Comparison of ENCODE assay signal across 13 cellular contexts in genomic region chrX:12548746-12549145, GRCh38.
DNase-seq lines count a peak whose midpoint lies in the region; ATAC-seq, FAIRE-seq and TF ChIP-seq lines count a peak whose summit lies in the region.
"Had no signal": no experiment of that assay in that cellular context is flagged by ENCODE, and none has a peak within 500 bp of the region (broad histone marks: within the 10 kb centered on the region; RNA-seq: fewer than 3 reads in every experiment).

No MANE protein-coding gene starts in this region.

- FAIRE-seq in GM12878 (lab: Jason Lieb, UNC): no peak
- no peak for FAIRE-seq in kidney (lab: Jason Lieb, UNC)
- FAIRE-seq: GM12892 had no signal

- H4K20me1 ChIP-seq in SK-N-SH (ENCODE audit: insufficient read depth): no peaks in the 10 kb centered on the region
- H4K20me1 ChIP-seq in GM12878 (ENCODE audit: control insufficient read depth, insufficient read depth): no peaks in the 10 kb centered on the region; the same call in 1 of the 2 replicates

- H3K9me3 Mint-ChIP-seq in neural crest cell: peaks cover 2% of the 10 kb centered on the region

- no peak overlapping the region for H2AFZ ChIP-seq in SK-N-SH (ENCODE audit: low read depth)
- H2AFZ ChIP-seq in GM12878 (ENCODE audit: control insufficient read depth, low read depth, low read length): no peak overlapping the region

- H3K4me1 Mint-ChIP-seq in neural crest cell: no peaks in the 10 kb centered on the region

- no peak for ATAC-seq in SK-N-SH treated with all-trans-retinoic acid at 6 μM for 48 hours
- ATAC-seq in GM12878: no peak
- no peak for ATAC-seq in GM19351 (IDR thresholded peaks at IDR 0.05; ENCODE audit: unreplicated experiment)
- no peak for ATAC-seq in GM21515 (IDR thresholded peaks at IDR 0.05; ENCODE audit: unreplicated experiment)
- ATAC-seq: stimulated activated naive CD8-positive, alpha-beta T cell treated with anti-CD3 and anti-CD28 coated beads, Interleukin-15, Interleukin-2, amounts not matched to agents 100 U/mL and 50 U/mL, for 24 hours had no signal

- H3K27me3 Mint-ChIP-seq in neural crest cell (ENCODE audit: low read depth): peaks cover 7% of the 10 kb centered on the region

- RAD21 ChIA-PET in GM12878 (lab: Charles Lee; ENCODE audit: unreplicated experiment): no interaction called here

- CTCF ChIA-PET in SK-N-SH (lab: Yijun Ruan, JAX) (no interaction called here), GM12878 (lab: Yijun Ruan, JAX) (interaction anchor here (1.0 to 2.3 kb wide), 2 partner anchors 20 to 25 kb away, joined by 3 to 9 read pairs; no protein-coding TSS in a partner anchor)

- TF ChIP-seq POLR2A in GM12878 (IDR thresholded peaks at IDR 0.05; ENCODE audit: low read depth, low read length): no peak

- H3K4me1 ChIP-seq in SK-N-SH (ENCODE audit: control insufficient read depth in 1 of 2, insufficient read depth in 2 of 2, low read depth in 1 of 2, low read length in 1 of 2): no peaks in the 10 kb centered on the region
- H3K4me1 ChIP-seq in GM12878 (ENCODE audit: control insufficient read depth, insufficient read depth, low read length): no peaks in the 10 kb centered on the region
- H3K4me1 ChIP-seq in kidney (ENCODE audit: control insufficient read depth in 1 of 2, insufficient read depth in 1 of 2, low read depth in 1 of 2, low read length in 2 of 2): no peaks in the 10 kb centered on the region

- no peaks in the 10 kb centered on the region for H3K9me3 ChIP-seq in SK-N-SH
- H3K9me3 ChIP-seq in GM12878 (replicated peaks; ENCODE audit: control insufficient read depth, insufficient read depth, low read length): no peaks in the 10 kb centered on the region
- no peaks in the 10 kb centered on the region for H3K9me3 ChIP-seq in kidney (ENCODE audit: control insufficient read depth in 1 of 2, low read length in 2 of 2)

- TF ChIP-seq RAD21 in SK-N-SH (IDR thresholded peaks at IDR 0.05; ENCODE audit: low read length) (no peak), GM12878 (IDR thresholded peaks at IDR 0.05; ENCODE audit: insufficient read depth, low read depth, low read length) (no peak)

- no peaks in the 10 kb centered on the region for H3K9me2 ChIP-seq in SK-N-SH

- H3K4me3 Mint-ChIP-seq in neural crest cell: no peak overlapping the region

- WGBS in SK-N-SH (ENCODE audit: low lambda C conversion rate): 0% methylated on average over 1 of the region's 1 CpG
- 0% methylated on average over 1 of the region's 1 CpG for WGBS in GM12878 (ENCODE audit: insufficient coverage, insufficient replicate concordance, low lambda C conversion rate, missing lambda C conversion rate)

- H3K27ac ChIP-seq in SK-N-SH (ENCODE audit: low read depth in 2 of 2, low read length in 1 of 2) (no peak overlapping the region), GM12878 (ENCODE audit: control insufficient read depth, insufficient read depth) (no peak overlapping the region), kidney (ENCODE audit: low read depth in 2 of 2, low read length in 2 of 2) (no peak overlapping the region)
- H3K27ac ChIP-seq: epithelial cell of prostate had no signal

- SMC1A ChIA-PET in GM12878 (lab: Charles Lee; ENCODE audit: uncharacterized antibody, unreplicated experiment): interaction anchor here (1.3 to 1.4 kb wide), 2 partner anchors 13 to 34 kb away, joined by 3 to 6 read pairs; no protein-coding TSS in a partner anchor

- no peak overlapping the region for H3K27ac Mint-ChIP-seq in neural crest cell (ENCODE audit: unreplicated experiment)

- no TSS peak for BruUV-seq in GM12878 (replicated peaks; lab: Mats Ljungman, UMichigan)

- no peak overlapping the region for H3K4me3 ChIP-seq in SK-N-SH (ENCODE audit: low read depth in 2 of 2, low read length in 1 of 2)
- H3K4me3 ChIP-seq in LNCaP clone FGC (ENCODE audit: low read depth, low read length): no peak overlapping the region
- H3K4me3 ChIP-seq in GM12878: no peak overlapping the region
- no peak overlapping the region for H3K4me3 ChIP-seq in kidney (ENCODE audit: low read length in 2 of 2)

- H3K36me3 ChIP-seq in SK-N-SH (replicated peaks in 1 of 2; ENCODE audit: control insufficient read depth in 1 of 2, insufficient read depth in 2 of 2, low read length in 1 of 2) (no peaks in the 10 kb centered on the region), GM12878 (ENCODE audit: control insufficient read depth in 2 of 2, insufficient read depth in 2 of 2, low read length in 1 of 2) (no peaks in the 10 kb centered on the region), kidney (ENCODE audit: control insufficient read depth in 1 of 2, insufficient read depth in 2 of 2, low read length in 2 of 2) (no peaks in the 10 kb centered on the region)

- intact Hi-C loops in GM12878 (cut with micrococcal nuclease; ENCODE audit: unreplicated experiment): no loop called here
- intact Hi-C loops in kidney (cut with DNase I): no loop called here

- DNase-seq in SK-N-SH (no peak), LNCaP clone FGC (ENCODE audit: low read depth) (peak; percentile 10), GM12878 (ENCODE audit: low read depth, low spot score) (no peak), neural crest cell (ENCODE audit: low read depth, low spot score) (peak; percentile 12), kidney (no peak)
- DNase-seq: activated gamma-delta T cell treated with Interleukin-2 at 50 U/mL for 16 hours; NCI-H446 treated with DMSO at 0.1 percent for 48 hours; stimulated activated naive CD8-positive, alpha-beta T cell treated with anti-CD3 and anti-CD28 coated beads, Interleukin-15, Interleukin-2, amounts not matched to agents 100 U/mL and 50 U/mL, for 24 hours had no signal

- in situ Hi-C loops in GM12878 (cut with MboI): no loop called here

- H3K9ac ChIP-seq in SK-N-SH (no peak overlapping the region), GM12878 (ENCODE audit: control insufficient read depth, insufficient read depth, low read length) (no peak overlapping the region), kidney (ENCODE audit: low read length in 2 of 2) (no peak overlapping the region)

- POLR2A ChIA-PET in SK-N-SH (lab: Yijun Ruan, JAX): no interaction called here
- POLR2A ChIA-PET in GM12878 (lab: Charles Lee): no interaction called here

- H3K36me3 Mint-ChIP-seq in neural crest cell (ENCODE audit: low read depth): no peaks in the 10 kb centered on the region

- H3F3A ChIP-seq in SK-N-SH (replicated peaks; ENCODE audit: insufficient read depth): no peaks in the 10 kb centered on the region

- no peaks in the 10 kb centered on the region for H3K27me3 ChIP-seq in SK-N-SH (ENCODE audit: insufficient read depth)
- no peaks in the 10 kb centered on the region for H3K27me3 ChIP-seq in GM12878 (replicated peaks in 1 of 2; ENCODE audit: control insufficient read depth in 2 of 2, insufficient read depth in 2 of 2, low read length in 1 of 2)

- no peaks in the 10 kb centered on the region for H3K79me2 ChIP-seq in SK-N-SH (ENCODE audit: insufficient read depth)
- H3K79me2 ChIP-seq in GM12878 (ENCODE audit: control insufficient read depth, insufficient read depth, low read length): no peaks in the 10 kb centered on the region

- H3K4me2 ChIP-seq in SK-N-SH: no peak overlapping the region
- H3K4me2 ChIP-seq in GM12878 (ENCODE audit: control insufficient read depth, insufficient read depth): no peak overlapping the region

- TF ChIP-seq EP300 in SK-N-SH (IDR thresholded peaks at IDR 0.05; ENCODE audit: borderline replicate concordance in 1 of 2, low read depth in 1 of 2, low read length in 1 of 2) (no peak), GM12878 (IDR thresholded peaks at IDR 0.05; ENCODE audit: borderline replicate concordance in 1 of 2, control insufficient read depth in 1 of 2, low read depth in 2 of 2, low read length in 2 of 2) (no peak)

- TF ChIP-seq CTCF in SK-N-SH (IDR thresholded peaks at IDR 0.05) (no peak), LNCaP clone FGC (IDR thresholded peaks at IDR 0.05; ENCODE audit: control insufficient read depth, extremely low read depth, insufficient read depth) (no peak), GM12878 (IDR thresholded peaks at IDR 0.05 in 2 of 3, conservative IDR thresholded peaks at IDR 0.05 in 1 of 3; ENCODE audit: control insufficient read depth in 2 of 3, extremely low read depth in 1 of 3, insufficient read depth in 1 of 3, low read depth in 3 of 3, low read length in 3 of 3) (no peak), neural crest cell (conservative IDR thresholded peaks at IDR 0.05) (no peak), kidney (IDR thresholded peaks at IDR 0.05; ENCODE audit: borderline replicate concordance, extremely low read depth, insufficient read depth) (no peak)

TF ChIP-seq in SK-N-SH treated with all-trans-retinoic acid at 6 μM for 48 hours, 23 proteins besides CTCF, POLR2A, EP300 and RAD21:
- TF ChIP-seq BACH2 (CRISPR knock-in tag; IDR thresholded peaks at IDR 0.05; ENCODE audit: borderline replicate concordance) (no peak), TCF4 (CRISPR knock-in tag; IDR thresholded peaks at IDR 0.05; ENCODE audit: borderline replicate concordance) (no peak), ESRRG (CRISPR knock-in tag; IDR thresholded peaks at IDR 0.05) (no peak), GLIS3 (CRISPR knock-in tag; IDR thresholded peaks at IDR 0.05) (no peak), TOX (CRISPR knock-in tag; IDR thresholded peaks at IDR 0.05; ENCODE audit: borderline replicate concordance) (no peak)
TF ChIP-seq in SK-N-SH treated with all-trans-retinoic acid at 6 μM for 48 hours: peak in this region for 0.

TF ChIP-seq in GM12878, 131 proteins besides CTCF, POLR2A, EP300 and RAD21 (continues in another document):
- TF ChIP-seq HDAC6 (IDR thresholded peaks at IDR 0.05; ENCODE audit: unreplicated experiment) (no peak), SPI1 (IDR thresholded peaks at IDR 0.05; ENCODE audit: borderline replicate concordance, insufficient read depth, low read depth, low read length) (peak; percentile 22; the same call in 1 of the 2 replicates)

Comparison
In these comparisons a context has a peak if more than half of its experiments do, and no peak if none do; other contexts are left out.
1. DNase-seq: peak in LNCaP clone FGC (single experiment) and neural crest cell (single experiment); none in SK-N-SH (single experiment), GM12878 (single experiment) and kidney (single experiment).
2. Of the 26 proteins assayed by ChIP-seq in both GM12878 and SK-N-SH: peak only in GM12878: none; only in SK-N-SH: none; in both: REST; in neither: 25.